In genomic region chr17:79036609-79037008, GRCh38 we compare ENCODE assay signal across 10 cellular contexts. TPM values are rescaled to one million over a fixed set of nuclear protein-coding genes. Genes with fewer than 3 reads are reported as not detected.
DNase-seq lines count a peak whose midpoint lies in the region; ATAC-seq, FAIRE-seq and TF ChIP-seq lines count a peak whose summit lies in the region.
"Had no signal": no experiment of that assay in that cellular context is flagged by ENCODE, and none has a peak within 500 bp of the region (broad histone marks: within the 10 kb centered on the region; RNA-seq: fewer than 3 reads in every experiment).

No MANE protein-coding gene starts in this region.

- H3K4me3 ChIP-seq in endothelial cell of umbilical vein (replicated peaks in 1 of 3; ENCODE audit: insufficient read depth in 1 of 3, low read depth in 1 of 3, low read length in 3 of 3): no peak overlapping the region
- H3K4me3 ChIP-seq in neural progenitor cell: no peak overlapping the region

- H4K20me1 ChIP-seq in endothelial cell of umbilical vein (replicated peaks; ENCODE audit: control insufficient read depth, extremely low read depth, insufficient read depth, low read length) (no peaks in the 10 kb centered on the region), neural progenitor cell (ENCODE audit: low read depth) (no peaks in the 10 kb centered on the region)

- in situ Hi-C loops in KBM-7 (cut with MboI; ENCODE audit: low pct_unique_long_range_greater_than_20kb, low sequenced_read_pairs): no loop called here

- H3K9ac ChIP-seq in endothelial cell of umbilical vein (replicated peaks; ENCODE audit: extremely low read depth, insufficient read depth, low read length) (no peak overlapping the region), neural progenitor cell (no peak overlapping the region)

- H3K27ac ChIP-seq in endothelial cell of umbilical vein (ENCODE audit: insufficient read depth, low read depth, low read length): no peak overlapping the region
- H3K27ac ChIP-seq in neural progenitor cell: no peak overlapping the region

- no peaks in the 10 kb centered on the region for H3F3A ChIP-seq in neural progenitor cell (ENCODE audit: low read depth)

- H3K4me3 Mint-ChIP-seq in neural progenitor cell: no peak overlapping the region
- H3K4me3 Mint-ChIP-seq: neural crest cell had no signal

- H3K79me2 ChIP-seq in endothelial cell of umbilical vein (ENCODE audit: control insufficient read depth, insufficient read depth, low read length) (no peaks in the 10 kb centered on the region), neural progenitor cell (ENCODE audit: low read depth) (no peaks in the 10 kb centered on the region)

- H3K36me3 ChIP-seq in endothelial cell of umbilical vein (ENCODE audit: control insufficient read depth in 2 of 2, extremely low read depth in 1 of 2, insufficient read depth in 2 of 2, low read length in 2 of 2) (no peaks in the 10 kb centered on the region), neural progenitor cell (no peaks in the 10 kb centered on the region)

- no peaks in the 10 kb centered on the region for H3K9me3 ChIP-seq in endothelial cell of umbilical vein (replicated peaks; ENCODE audit: control insufficient read depth, insufficient read depth, low read length)
- H3K9me3 ChIP-seq in neural progenitor cell (ENCODE audit: low read depth): no peaks in the 10 kb centered on the region

- no peaks in the 10 kb centered on the region for H3K4me1 Mint-ChIP-seq in neural progenitor cell

- peaks cover 12% of the 10 kb centered on the region for H3K27me3 Mint-ChIP-seq in neural progenitor cell (ENCODE audit: insufficient read depth, low read depth)

- H3K9me3 Mint-ChIP-seq in neural progenitor cell: no peaks in the 10 kb centered on the region
- H3K9me3 Mint-ChIP-seq: neural crest cell had no signal

- CTCF ChIA-PET in endothelial cell of umbilical vein (lab: Charles Lee): interaction anchor here (0.7 to 8.6 kb wide), 10 partner anchors 8 to 364 kb away, joined by 3 to 91 read pairs (median 4); partner anchors contain the start of gene CANT1

- peak; percentile 36 to 41 for DNase-seq in AML-193 (lab: John Stamatoyannopoulos, UW)
- peak; percentile 86 to 96 for DNase-seq in NCI-H524 (lab: John Stamatoyannopoulos, UW)
- DNase-seq in endothelial cell of umbilical vein (ENCODE audit: low read depth, low spot score): peak; percentile 77
- no peak for DNase-seq in neural progenitor cell (ENCODE audit: low spot score)
- DNase-seq in KBM-7: no peak
- no peak for DNase-seq in cerebellum (ENCODE audit: low spot score)
- DNase-seq: NCI-H1436 treated with DMSO at 0.1 percent for 48 hours had no signal

- BruUV-seq in endothelial cell of umbilical vein (replicated peaks; lab: Mats Ljungman, UMichigan): no TSS peak

- POLR2A ChIA-PET in endothelial cell of umbilical vein (lab: Charles Lee): no interaction called here

- intact Hi-C loops in endothelial cell of umbilical vein (cut with micrococcal nuclease): loop anchor here (1.0 kb wide), 1 partner anchor 8 kb away; no protein-coding TSS in a partner anchor

- peaks cover 10% of the 10 kb centered on the region for H3K4me1 ChIP-seq in endothelial cell of umbilical vein (ENCODE audit: control insufficient read depth, extremely low read depth, insufficient read depth, low read length)
- peaks cover 3% of the 10 kb centered on the region for H3K4me1 ChIP-seq in neural progenitor cell

- H3K27ac Mint-ChIP-seq in neural progenitor cell: no peak overlapping the region

- no peaks in the 10 kb centered on the region for H3K9me1 ChIP-seq in endothelial cell of umbilical vein (replicated peaks; ENCODE audit: control insufficient read depth, extremely low read depth, insufficient read depth, low read length)

- no peak overlapping the region for H3K4me2 ChIP-seq in endothelial cell of umbilical vein (ENCODE audit: insufficient read depth, low read length)
- H3K4me2 ChIP-seq in neural progenitor cell: peak overlapping the region; percentile 12

- no peaks in the 10 kb centered on the region for H3K36me3 Mint-ChIP-seq in neural progenitor cell

- TF ChIP-seq CTCF in endothelial cell of umbilical vein (IDR thresholded peaks at IDR 0.05; ENCODE audit: extremely low read depth in 1 of 2, insufficient read depth in 1 of 2, low read depth in 1 of 2, low read length in 2 of 2): no peak
- no peak for TF ChIP-seq CTCF in neural progenitor cell (IDR thresholded peaks at IDR 0.05)

- no peak for ATAC-seq in GM18873 (IDR thresholded peaks at IDR 0.05; ENCODE audit: low FRiP score, unreplicated experiment)
- ATAC-seq in HG02870 (IDR thresholded peaks at IDR 0.05; ENCODE audit: unreplicated experiment): no peak

- peaks cover 0 to 6% of the 10 kb centered on the region in 2 experiments for H3K27me3 ChIP-seq in endothelial cell of umbilical vein (ENCODE audit: control insufficient read depth in 2 of 2, insufficient read depth in 2 of 2, low read length in 2 of 2)
- H3K27me3 ChIP-seq in neural progenitor cell: peaks cover 10% of the 10 kb centered on the region

- dilution Hi-C loops in endothelial cell of umbilical vein (cut with MboI; ENCODE audit: extremely low pct_ligation_motif_present, low sequenced_read_pairs): no loop called here

- TF ChIP-seq POLR2A in endothelial cell of umbilical vein (IDR thresholded peaks at IDR 0.05; ENCODE audit: low read depth, low read length): no peak

- peak; percentile 97 for FAIRE-seq in endothelial cell of umbilical vein (lab: Jason Lieb, UNC)

- H2AFZ ChIP-seq in endothelial cell of umbilical vein (ENCODE audit: low read depth, low read length) (no peak overlapping the region), neural progenitor cell (replicated peaks) (no peak overlapping the region)

TF ChIP-seq in endothelial cell of umbilical vein, 7 proteins besides CTCF, POLR2A, EP300 and RAD21:
- TF ChIP-seq MAX (IDR thresholded peaks at IDR 0.05; ENCODE audit: insufficient read depth, insufficient read length) (no peak), JUN (IDR thresholded peaks at IDR 0.05; ENCODE audit: borderline replicate concordance, insufficient read depth, insufficient read length, low read depth) (peak; percentile 48), MYC (IDR thresholded peaks at IDR 0.05; ENCODE audit: low read depth, low read length) (no peak), EZH2 (IDR thresholded peaks at IDR 0.05; ENCODE audit: borderline replicate concordance, low read depth, low read length, severe bottlenecking) (no peak), POLR2AphosphoS5 (IDR thresholded peaks at IDR 0.05; ENCODE audit: insufficient read depth, low read depth, low read length) (no peak), GATA2 (IDR thresholded peaks at IDR 0.05; ENCODE audit: insufficient read depth, insufficient read length, low read depth, low read length) (no peak), FOS (IDR thresholded peaks at IDR 0.05; ENCODE audit: borderline replicate concordance, insufficient read depth, low read length) (peak; percentile 65)

RNA-seq across cellular contexts. Expression of gene C1QTNF1, which starts 12.6 kb away (rescaled TPM):
- total RNA-seq in endothelial cell of umbilical vein: 3.8 and 4.0 TPM in 2 replicates
- polyA plus RNA-seq in endothelial cell of umbilical vein: 2.5 and 3.1 TPM in 2 replicates
- polyA plus RNA-seq in endothelial cell of umbilical vein (2011; cell fraction: cytosol; rRNA removed): 1.6 and 1.7 TPM in 2 replicates
- 0.76 and 1.2 TPM in 2 replicates for polyA plus RNA-seq in endothelial cell of umbilical vein (2011; cell fraction: nucleus; rRNA removed)
- 0.83 and 1.5 TPM in 2 replicates for polyA plus RNA-seq in endothelial cell of umbilical vein (2012)
- polyA minus RNA-seq in endothelial cell of umbilical vein: 0.66 and 0.79 TPM in 2 replicates
- polyA minus RNA-seq in endothelial cell of umbilical vein (2011; cell fraction: cytosol; rRNA and poly(A)+ RNA removed): not detected
- polyA minus RNA-seq in endothelial cell of umbilical vein (2011; cell fraction: nucleus; rRNA and poly(A)+ RNA removed): 0.34 and 0.53 TPM in 2 replicates
- total RNA-seq in neural progenitor cell (ENCODE audit: low replicate concordance): 1.4 and 2.6 TPM in 2 replicates
- 0.73 TPM for total RNA-seq in cerebellum

RNA-seq across cellular contexts. Expression of gene CANT1, which starts 27.0 kb away (rescaled TPM):
- total RNA-seq in endothelial cell of umbilical vein (76.4 and 93.6 TPM in 2 replicates), neural progenitor cell (ENCODE audit: low replicate concordance) (24.3 and 61.3 TPM in 2 replicates), cerebellum (17.7 TPM)
- 85.0 and 95.4 TPM in 2 replicates for polyA plus RNA-seq in endothelial cell of umbilical vein
- polyA plus RNA-seq in endothelial cell of umbilical vein (2011; cell fraction: cytosol; rRNA removed): 59.3 and 68.6 TPM in 2 replicates
- polyA plus RNA-seq in endothelial cell of umbilical vein (2011; cell fraction: nucleus; rRNA removed): 45.2 and 48.6 TPM in 2 replicates
- polyA plus RNA-seq in endothelial cell of umbilical vein (2012): 72.2 and 72.9 TPM in 2 replicates
- 78.7 and 93.9 TPM in 2 replicates for polyA minus RNA-seq in endothelial cell of umbilical vein
- polyA minus RNA-seq in endothelial cell of umbilical vein (2011; cell fraction: cytosol; rRNA and poly(A)+ RNA removed): 25.1 TPM
- polyA minus RNA-seq in endothelial cell of umbilical vein (2011; cell fraction: nucleus; rRNA and poly(A)+ RNA removed): 29.4 and 42.9 TPM in 2 replicates

RNA-seq across cellular contexts. Expression of gene ENGASE, which starts 38.0 kb away (rescaled TPM):
- 20.8 and 27.2 TPM in 2 replicates for total RNA-seq in endothelial cell of umbilical vein
- polyA plus RNA-seq in endothelial cell of umbilical vein: 10.5 and 13.7 TPM in 2 replicates
- polyA plus RNA-seq in endothelial cell of umbilical vein (2011; cell fraction: cytosol; rRNA removed): 3.0 and 4.6 TPM in 2 replicates
- polyA plus RNA-seq in endothelial cell of umbilical vein (2011; cell fraction: nucleus; rRNA removed): 142 and 147 TPM in 2 replicates
- polyA plus RNA-seq in endothelial cell of umbilical vein (2012): 17.2 and 26.3 TPM in 2 replicates
- polyA minus RNA-seq in endothelial cell of umbilical vein: 15.6 and 21.1 TPM in 2 replicates
- 9.3 TPM for polyA minus RNA-seq in endothelial cell of umbilical vein (2011; cell fraction: cytosol; rRNA and poly(A)+ RNA removed)
- 20.5 and 27.4 TPM in 2 replicates for polyA minus RNA-seq in endothelial cell of umbilical vein (2011; cell fraction: nucleus; rRNA and poly(A)+ RNA removed)
- 11.7 and 29.4 TPM in 2 replicates for total RNA-seq in neural progenitor cell (ENCODE audit: low replicate concordance)
- total RNA-seq in cerebellum: 12.5 TPM

RNA-seq across cellular contexts. Expression of gene LGALS3BP, which starts 56.9 kb away (rescaled TPM):
- 0.76 and 1.3 TPM in 2 replicates for total RNA-seq in endothelial cell of umbilical vein
- polyA plus RNA-seq in endothelial cell of umbilical vein: 0.77 and 1.3 TPM in 2 replicates
- polyA plus RNA-seq in endothelial cell of umbilical vein (2011; cell fraction: cytosol; rRNA removed): 0.41 and 0.48 TPM in 2 replicates
- 2.1 and 2.2 TPM in 2 replicates for polyA plus RNA-seq in endothelial cell of umbilical vein (2011; cell fraction: nucleus; rRNA removed)
- polyA plus RNA-seq in endothelial cell of umbilical vein (2012): 0.83 and 1.7 TPM in 2 replicates
- polyA minus RNA-seq in endothelial cell of umbilical vein: 0.28 and 1.6 TPM in 2 replicates
- polyA minus RNA-seq in endothelial cell of umbilical vein (2011; cell fraction: cytosol; rRNA and poly(A)+ RNA removed): 171 TPM
- 0.19 and 1.2 TPM in 2 replicates for polyA minus RNA-seq in endothelial cell of umbilical vein (2011; cell fraction: nucleus; rRNA and poly(A)+ RNA removed)
- total RNA-seq in neural progenitor cell (ENCODE audit: low replicate concordance): 17.5 and 64.3 TPM in 2 replicates
- 44.1 TPM for total RNA-seq in cerebellum

Comparison
In these comparisons a context has a peak if more than half of its experiments do, and no peak if none do; other contexts are left out.
1. DNase-seq: peak in AML-193 (2 of 2), NCI-H524 (2 of 2) and endothelial cell of umbilical vein (single experiment); none in neural progenitor cell (single experiment), KBM-7 (single experiment) and cerebellum (single experiment).